In genomic region chr18:50193796-50194622, GRCh38 we compare ENCODE assay signal across 8 cellular contexts. TPM values are rescaled to one million over a fixed set of nuclear protein-coding genes. Genes with fewer than 3 reads are reported as not detected.
A peak's percentile ranks its signal among the peaks of the same experiment; 100 is the strongest.
DNase-seq lines count a peak whose midpoint lies in the region; ATAC-seq and TF ChIP-seq lines count a peak whose summit lies in the region.

No MANE protein-coding gene starts in this region.

- no peak overlapping the region for H2AK5ac ChIP-seq in trophoblast cell (ENCODE audit: low read length)

- peak overlapping the region; percentile 74 for H2BK12ac ChIP-seq in trophoblast cell (ENCODE audit: low read length)

- CTCF ChIA-PET in GM10248 (lab: Yijun Ruan, JAX): interaction anchor here (0.8 to 4.0 kb wide), 8 partner anchors 9 to 164 kb away, joined by 3 to 24 read pairs (median 4); no protein-coding TSS in a partner anchor

- peaks cover 12 to 14% of the 10 kb centered on the region in 2 experiments for H3K4me1 ChIP-seq in trophoblast cell (ENCODE audit: control insufficient read depth in 1 of 2, insufficient read depth in 2 of 2, low read length in 2 of 2)

- H3K36me3 Mint-ChIP-seq in IgD-negative memory B cell (no peaks in the 10 kb centered on the region), endothelial cell (ENCODE audit: low read depth, unreplicated experiment) (no peaks in the 10 kb centered on the region)

- H3K9me3 ChIP-seq in trophoblast cell (ENCODE audit: insufficient read depth, low read depth, low read length): no peaks in the 10 kb centered on the region

- H3K23ac ChIP-seq in trophoblast cell (ENCODE audit: low read length): no peak overlapping the region

- H3K27me3 Mint-ChIP-seq in IgD-negative memory B cell (peaks cover 35% of the 10 kb centered on the region), endothelial cell (ENCODE audit: unreplicated experiment) (peaks cover 18% of the 10 kb centered on the region)

- H3K79me1 ChIP-seq in trophoblast cell (ENCODE audit: low read length): peaks cover 8% of the 10 kb centered on the region

- H3K27ac Mint-ChIP-seq in IgD-negative memory B cell (peak overlapping the region in 2 of 3 donors; percentile 15 to 36), endothelial cell (ENCODE audit: unreplicated experiment) (no peak overlapping the region)

- DNase-seq in GM10248 (ENCODE audit: extremely low spot score): peak; percentile 27
- peak; percentile 12 for DNase-seq in endothelial cell (ENCODE audit: low spot score)
- DNase-seq in trophoblast cell: peak in 1 of 2 donors; percentile 30
- no peak for DNase-seq in COLO829 (ENCODE audit: low spot score)
- DNase-seq in AG08395 (ENCODE audit: low spot score): no peak
- DNase-seq in NOMO-1 treated with dmso at 0.1 percent for 144 hours (lab: John Stamatoyannopoulos, UW; ENCODE audit: unreplicated experiment): no peak

- peak overlapping the region; percentile 89 for H3K4me3 ChIP-seq in trophoblast cell (ENCODE audit: low read depth, low read length)

- H2BK5ac ChIP-seq in trophoblast cell (ENCODE audit: low read depth, low read length, poor library complexity): no peak overlapping the region

- H3K4me2 ChIP-seq in trophoblast cell (ENCODE audit: low read length): peak overlapping the region; percentile 99

- peak overlapping the region; percentile 87 for H2BK120ac ChIP-seq in trophoblast cell (ENCODE audit: insufficient read depth, low read length, poor library complexity)

- peak overlapping the region; percentile 81 for H4K12ac ChIP-seq in trophoblast cell (ENCODE audit: low read depth, low read length)

- H3K9me3 Mint-ChIP-seq in IgD-negative memory B cell (no peaks in the 10 kb centered on the region), endothelial cell (ENCODE audit: unreplicated experiment) (no peaks in the 10 kb centered on the region)

- H4K8ac ChIP-seq in trophoblast cell (ENCODE audit: low read depth, low read length): peak overlapping the region; percentile 86

- peak overlapping the region; percentile 60 to 91 (median 80) for H3K4me3 Mint-ChIP-seq in IgD-negative memory B cell
- H3K4me3 Mint-ChIP-seq in endothelial cell (ENCODE audit: unreplicated experiment): peak overlapping the region; percentile 86

- H3K79me2 ChIP-seq in trophoblast cell (ENCODE audit: control insufficient read depth, insufficient read depth, low read length, poor library complexity): peaks cover 10% of the 10 kb centered on the region

- H3K18ac ChIP-seq in trophoblast cell (ENCODE audit: low read length): peak overlapping the region; percentile 95

- peak overlapping the region; percentile 78 for H3K9ac ChIP-seq in trophoblast cell (ENCODE audit: low read length)

- POLR2A ChIA-PET in GM10248 (lab: Yijun Ruan, JAX): no interaction called here

- H3K14ac ChIP-seq in trophoblast cell (ENCODE audit: low read length): peak overlapping the region; percentile 93

- no peak for ATAC-seq in HG03469 (IDR thresholded peaks at IDR 0.05; ENCODE audit: unreplicated experiment)

- H4K91ac ChIP-seq in trophoblast cell (ENCODE audit: low read depth, low read length): peak overlapping the region; percentile 85

- no CpG with 5 or more reads among the region's 68 CpGs for WGBS in trophoblast cell (ENCODE audit: extremely low coverage, insufficient coverage, insufficient read length)

- TF ChIP-seq CTCF in GM10248 (IDR thresholded peaks at IDR 0.05; ENCODE audit: control extremely low read depth, extremely low read depth, low read depth, missing control alignments) (no peak), endothelial cell (IDR thresholded peaks at IDR 0.05; ENCODE audit: unreplicated experiment) (no peak)

- no peaks in the 10 kb centered on the region for H3K36me3 ChIP-seq in trophoblast cell (ENCODE audit: control insufficient read depth in 1 of 2, insufficient read depth in 2 of 2, low read length in 2 of 2)

- H3K27ac ChIP-seq in trophoblast cell (ENCODE audit: low read depth, low read length): no peak overlapping the region

- H3K27me3 ChIP-seq in trophoblast cell (ENCODE audit: insufficient read depth, low read length): peaks cover 12% of the 10 kb centered on the region

- H3K4ac ChIP-seq in trophoblast cell (ENCODE audit: low read depth, low read length): peak overlapping the region; percentile 76

- H3K4me1 Mint-ChIP-seq in IgD-negative memory B cell (peaks cover 4 to 28% (median 18%) of the 10 kb centered on the region in 3 donors), endothelial cell (ENCODE audit: unreplicated experiment) (peaks cover 4% of the 10 kb centered on the region)

- H2AFZ ChIP-seq in trophoblast cell (ENCODE audit: insufficient read depth, low read length, poor library complexity): peak overlapping the region; percentile 94

RNA-seq across cellular contexts. Expression of gene MYO5B, which starts 0.9 kb away (rescaled TPM):
- 1.2 TPM for polyA plus RNA-seq in IgD-negative memory B cell
- 1.5 TPM for total RNA-seq in endothelial cell (ENCODE audit: unreplicated experiment)
- 21.9 TPM in 2 replicates for polyA plus RNA-seq in trophoblast cell (2013)

Comparison
In these comparisons a context has a peak if more than half of its experiments do, and no peak if none do; other contexts are left out.
1. DNase-seq: peak in GM10248 (single experiment) and endothelial cell (single experiment); none in COLO829 (single experiment), AG08395 (single experiment) and NOMO-1 treated with dmso at 0.1 percent for 144 hours (single experiment).